In the genomic region with DNA sequence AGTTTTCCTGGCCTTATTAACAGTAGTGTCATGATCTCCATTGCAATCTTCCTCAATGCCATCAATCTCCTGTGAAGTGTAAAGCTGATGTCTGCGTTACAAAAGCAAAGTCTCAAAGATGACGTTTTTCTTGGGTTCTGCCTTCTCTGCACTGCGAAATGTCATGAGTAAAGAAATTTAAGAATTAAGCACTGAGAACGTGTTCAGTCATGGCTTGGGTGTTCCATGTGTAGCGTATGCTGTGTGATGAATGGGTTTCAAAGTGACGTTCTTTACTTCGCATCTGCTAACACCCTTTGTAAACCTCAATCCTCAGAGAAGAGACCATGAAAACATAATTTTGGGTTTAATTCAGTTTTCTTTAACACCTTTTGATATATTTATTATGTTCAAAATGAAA, we compare ENCODE assay signal across 1 cellular context.
TF ChIP-seq lines count a peak whose summit lies in the region.

No MANE protein-coding gene starts in this region.

TF ChIP-seq in GM12878, 131 proteins besides CTCF, POLR2A, EP300 and RAD21:
- TF ChIP-seq SUZ12 (IDR thresholded peaks at IDR 0.05; ENCODE audit: unreplicated experiment) (no peak), HDAC2 (IDR thresholded peaks at IDR 0.05) (no peak), PAX5 (IDR thresholded peaks at IDR 0.05; ENCODE audit: borderline replicate concordance, low read depth, low read length) (no peak), HDGF (IDR thresholded peaks at IDR 0.05) (no peak), SPI1 (IDR thresholded peaks at IDR 0.05; ENCODE audit: borderline replicate concordance, insufficient read depth, low read depth, low read length) (no peak), ZNF217 (IDR thresholded peaks at IDR 0.05) (no peak), CHD2 (IDR thresholded peaks at IDR 0.05; ENCODE audit: borderline replicate concordance, low read depth, low read length) (no peak), MYB (IDR thresholded peaks at IDR 0.05; ENCODE audit: borderline replicate concordance, low read depth, low read length) (no peak)
